1 cellular context compared by ENCODE assay signal in the genomic region with DNA sequence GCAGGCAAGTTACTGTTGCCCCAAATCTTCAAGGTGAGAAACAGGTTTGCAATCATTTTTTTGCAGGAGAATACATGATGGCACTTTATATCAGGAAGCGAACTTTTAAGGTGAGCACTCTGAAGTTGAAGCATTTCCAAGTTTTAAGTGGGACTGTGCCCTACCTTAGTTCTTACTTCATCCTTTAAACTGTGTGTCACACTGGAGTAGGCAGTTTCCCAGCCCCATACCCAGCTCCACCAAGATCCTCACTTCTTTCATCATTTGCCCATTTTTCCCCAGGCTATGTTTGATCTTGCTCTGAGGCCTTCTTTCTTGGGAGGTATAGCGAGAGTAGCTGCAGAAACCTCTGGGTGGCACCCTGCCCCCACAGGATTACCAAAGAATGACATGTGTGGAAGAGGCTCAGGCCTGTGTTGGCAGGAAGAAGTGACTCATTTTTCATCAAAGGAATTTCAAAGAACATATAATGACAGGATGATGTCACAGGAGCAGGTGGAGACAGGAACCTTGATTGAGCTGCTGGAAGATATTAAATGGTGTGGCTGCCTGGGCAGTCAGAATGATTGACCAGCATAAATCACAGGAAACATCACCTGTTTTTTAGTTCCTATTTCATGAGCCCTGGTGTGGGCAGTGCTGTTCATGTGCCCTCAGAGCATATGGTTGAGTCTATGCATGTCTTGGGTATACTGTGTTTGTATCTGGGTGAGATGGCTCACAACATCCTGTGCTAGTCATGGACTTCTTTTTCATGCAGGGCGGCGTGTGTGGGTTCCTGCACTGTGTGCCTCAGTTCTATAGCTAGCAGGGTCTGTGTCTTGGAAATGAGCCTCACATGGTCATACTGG.
TF ChIP-seq lines count a peak whose summit lies in the region.

No MANE protein-coding gene starts in this region.

TF ChIP-seq in IMR-90, 13 proteins besides CTCF, POLR2A, EP300 and RAD21 (continued from another document):
- TF ChIP-seq, protein P1, sequence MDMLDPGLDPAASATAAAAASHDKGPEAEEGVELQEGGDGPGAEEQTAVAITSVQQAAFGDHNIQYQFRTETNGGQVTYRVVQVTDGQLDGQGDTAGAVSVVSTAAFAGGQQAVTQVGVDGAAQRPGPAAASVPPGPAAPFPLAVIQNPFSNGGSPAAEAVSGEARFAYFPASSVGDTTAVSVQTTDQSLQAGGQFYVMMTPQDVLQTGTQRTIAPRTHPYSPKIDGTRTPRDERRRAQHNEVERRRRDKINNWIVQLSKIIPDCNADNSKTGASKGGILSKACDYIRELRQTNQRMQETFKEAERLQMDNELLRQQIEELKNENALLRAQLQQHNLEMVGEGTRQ (IDR thresholded peaks at IDR 0.05; ENCODE audit: low read depth, low read length) = no peak
- TF ChIP-seq RFX5 (IDR thresholded peaks at IDR 0.05; ENCODE audit: low read depth, low read length) (no peak), FOS (IDR thresholded peaks at IDR 0.05; ENCODE audit: low read depth, low read length) (peak; percentile 29; the same call in 1 of the 2 replicates), BHLHE40 (IDR thresholded peaks at IDR 0.05; ENCODE audit: low read depth, low read length) (no peak), CHD1 (IDR thresholded peaks at IDR 0.05; ENCODE audit: low read depth, low read length) (no peak), MAFK (IDR thresholded peaks at IDR 0.05; ENCODE audit: low read depth, low read length) (no peak), SMC3 (IDR thresholded peaks at IDR 0.05; ENCODE audit: low read depth, low read length) (0 out of 2 replicates have a peak, but pooled peaks have one; percentile 24), NFE2L2 (IDR thresholded peaks at IDR 0.05; ENCODE audit: low read depth, low read length) (no peak), MXI1 (IDR thresholded peaks at IDR 0.05; ENCODE audit: borderline replicate concordance, low read depth, low read length) (no peak)
- TF ChIP-seq, protein P2, sequence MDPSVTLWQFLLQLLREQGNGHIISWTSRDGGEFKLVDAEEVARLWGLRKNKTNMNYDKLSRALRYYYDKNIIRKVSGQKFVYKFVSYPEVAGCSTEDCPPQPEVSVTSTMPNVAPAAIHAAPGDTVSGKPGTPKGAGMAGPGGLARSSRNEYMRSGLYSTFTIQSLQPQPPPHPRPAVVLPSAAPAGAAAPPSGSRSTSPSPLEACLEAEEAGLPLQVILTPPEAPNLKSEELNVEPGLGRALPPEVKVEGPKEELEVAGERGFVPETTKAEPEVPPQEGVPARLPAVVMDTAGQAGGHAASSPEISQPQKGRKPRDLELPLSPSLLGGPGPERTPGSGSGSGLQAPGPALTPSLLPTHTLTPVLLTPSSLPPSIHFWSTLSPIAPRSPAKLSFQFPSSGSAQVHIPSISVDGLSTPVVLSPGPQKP (IDR thresholded peaks at IDR 0.05; ENCODE audit: borderline replicate concordance, low read depth, low read length) = no peak
